In the genomic region with DNA sequence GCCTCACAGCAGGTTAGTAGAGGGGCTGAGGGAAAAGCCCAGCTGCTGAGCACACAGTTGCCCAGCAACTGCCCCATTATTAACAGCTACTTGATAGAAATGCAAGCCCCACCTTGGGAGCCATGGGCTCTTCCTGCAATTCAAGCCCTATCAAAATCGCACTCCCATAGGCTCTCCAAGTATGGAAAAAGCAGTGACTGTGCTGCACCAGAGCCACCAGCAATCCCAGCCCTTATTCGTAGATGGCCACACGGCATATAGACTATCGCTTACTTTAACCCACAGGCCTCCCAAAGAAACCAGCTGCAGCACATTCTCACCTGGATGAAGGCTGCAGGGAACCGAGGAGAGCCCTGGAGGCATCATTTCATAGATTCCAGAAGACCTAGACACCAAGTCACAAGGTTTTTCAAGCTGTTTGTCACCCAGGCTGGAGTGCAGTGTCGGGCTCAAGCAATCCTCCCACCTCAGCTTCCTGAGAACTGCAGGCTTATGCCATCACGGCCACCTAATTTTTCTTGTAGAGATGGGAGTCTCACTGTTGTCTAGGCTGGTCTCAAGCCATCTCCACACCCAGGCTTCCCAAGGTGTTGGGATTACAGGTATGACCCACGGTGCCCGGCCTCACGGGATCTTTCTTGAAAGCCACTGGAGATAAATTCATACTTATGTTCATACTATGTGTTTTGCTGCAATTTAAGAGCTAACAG, we compare ENCODE assay signal across 9 cellular contexts. TPM values are rescaled to one million over a fixed set of nuclear protein-coding genes. Genes with fewer than 3 reads are reported as not detected.
DNase-seq lines count a peak whose midpoint lies in the region; ATAC-seq and TF ChIP-seq lines count a peak whose summit lies in the region.
"Had no signal": no experiment of that assay in that cellular context is flagged by ENCODE, and none has a peak within 500 bp of the region (broad histone marks: within the 10 kb centered on the region; RNA-seq: fewer than 3 reads in every experiment).

No MANE protein-coding gene starts in this region.

- no peak overlapping the region for H3K4me3 Mint-ChIP-seq in CD8-positive, alpha-beta T cell

- no peaks in the 10 kb centered on the region for H3K9me3 Mint-ChIP-seq in CD8-positive, alpha-beta T cell

- no peak overlapping the region for H3K27ac ChIP-seq in CD8-positive, alpha-beta T cell (ENCODE audit: low read depth, low read length)
- H3K27ac ChIP-seq: SJCRH30 had no signal

- H3K4me1 Mint-ChIP-seq in CD8-positive, alpha-beta T cell (ENCODE audit: low read depth): peaks cover 17% of the 10 kb centered on the region

- no peaks in the 10 kb centered on the region for H3K27me3 ChIP-seq in CD8-positive, alpha-beta T cell (ENCODE audit: insufficient read depth, low read length)
- H3K27me3 ChIP-seq: SJCRH30 had no signal

- peaks cover 54% of the 10 kb centered on the region for H3K36me3 ChIP-seq in CD8-positive, alpha-beta T cell (ENCODE audit: insufficient read depth, low read length)

- intact Hi-C loops in CD8-positive, alpha-beta T cell (cut with DNase I, micrococcal nuclease): loop anchor here (1.0 to 5.0 kb wide), 8 partner anchors 10 to 628 kb away; no protein-coding TSS in a partner anchor
- intact Hi-C loops in left colon (cut with DNase I, micrococcal nuclease): no loop called here

- H3K4me3 ChIP-seq in CD8-positive, alpha-beta T cell (ENCODE audit: low read depth, low read length): no peak overlapping the region
- H3K4me3 ChIP-seq: SJCRH30 had no signal

- TF ChIP-seq CTCF in CD8-positive, alpha-beta T cell (IDR thresholded peaks at IDR 0.05): no peak
- no peak for TF ChIP-seq CTCF in GM13976 (IDR thresholded peaks at IDR 0.05; ENCODE audit: borderline replicate concordance, control extremely low read depth, extremely low read depth, insufficient read depth, missing control alignments)

- no peaks in the 10 kb centered on the region for H3K4me1 ChIP-seq in CD8-positive, alpha-beta T cell (ENCODE audit: insufficient read depth, low read length)
- H3K4me1 ChIP-seq: SJCRH30 had no signal

- peaks cover 60% of the 10 kb centered on the region for H3K36me3 Mint-ChIP-seq in CD8-positive, alpha-beta T cell

- POLR2A ChIA-PET in CD8-positive, alpha-beta T cell (lab: Charles Lee): interaction anchor here (1.1 to 5.3 kb wide), 3 partner anchors 10 to 358 kb away, joined by 3 to 60 read pairs (median 3); a partner anchor contains a TSS

- no peak for ATAC-seq in CD8-positive, alpha-beta T cell
- ATAC-seq in left colon (peak; percentile 25), HG03025 (IDR thresholded peaks at IDR 0.05; ENCODE audit: low FRiP score, unreplicated experiment) (no peak)

- no peak for DNase-seq in CD8-positive, alpha-beta T cell
- DNase-seq in HT1080 (ENCODE audit: low read depth): peak; percentile 27
- DNase-seq in activated CD8-positive, alpha-beta memory T cell treated with anti-CD3 and anti-CD28 coated beads, Interleukin-2, amount 50 U/mL, for 48 hours: peak; percentile 75
- no peak for DNase-seq in left colon
- DNase-seq in OCI-M1 (lab: John Stamatoyannopoulos, UW): no peak
- no peak for DNase-seq in GM13976 (ENCODE audit: low spot score)
- no peak for DNase-seq in SIG-M5 (lab: John Stamatoyannopoulos, UW)

- no peaks in the 10 kb centered on the region for H3K27me3 Mint-ChIP-seq in CD8-positive, alpha-beta T cell (ENCODE audit: low read depth)

- peak overlapping the region; percentile 79 for H3K27ac Mint-ChIP-seq in CD8-positive, alpha-beta T cell

- CTCF ChIA-PET in CD8-positive, alpha-beta T cell (lab: Charles Lee): interaction anchor here (0.7 to 5.3 kb wide), 14 partner anchors 9 to 350 kb away, joined by 3 to 47 read pairs (median 5); a partner anchor contains a TSS

- in situ Hi-C loops in GM13976 (cut with MboI; ENCODE audit: low sequenced_read_pairs, unreplicated experiment): no loop called here

- H3K9me3 ChIP-seq in CD8-positive, alpha-beta T cell (ENCODE audit: low read length): no peaks in the 10 kb centered on the region
- H3K9me3 ChIP-seq: SJCRH30 had no signal

RNA-seq across cellular contexts. Expression of a gene that starts 11.3 kb away (rescaled TPM):
- 100 to 1,000 TPM; 390 to 394 TPM for total RNA-seq in CD8-positive, alpha-beta T cell
- 278 and 358 TPM in 2 replicates for total RNA-seq in HT1080 (2014; rRNA removed; shearing (Covaris generic))
- 326 and 346 TPM in 2 replicates for polyA plus RNA-seq in HT1080 (2015; cell fraction: cytosol; rRNA removed)
- 326 and 458 TPM in 2 replicates for polyA plus RNA-seq in HT1080 (2015; cell fraction: nucleus; rRNA removed)
- total RNA-seq in left colon: 100 to 1,000 TPM; 229 to 335 TPM

RNA-seq across cellular contexts. Expression of a gene that starts 57.4 kb away (rescaled TPM):
- total RNA-seq in CD8-positive, alpha-beta T cell: 1 to 10 TPM; 2.7 to 3.4 TPM
- total RNA-seq in HT1080 (2014; rRNA removed; shearing (Covaris generic)): 0.14 TPM in 1 of 2 replicates, not detected in the other
- 0.16 and 0.20 TPM in 2 replicates for polyA plus RNA-seq in HT1080 (2015; cell fraction: cytosol; rRNA removed)
- 0.09 and 0.30 TPM in 2 replicates for polyA plus RNA-seq in HT1080 (2015; cell fraction: nucleus; rRNA removed)
- 100 to 1,000 TPM; 110 to 461 TPM for total RNA-seq in left colon

Comparison
In these comparisons a context has a peak if more than half of its experiments do, and no peak if none do; other contexts are left out.
1. DNase-seq: peak in HT1080 (single experiment) and activated CD8-positive, alpha-beta memory T cell treated with anti-CD3 and anti-CD28 coated beads, Interleukin-2, amount 50 U/mL, for 48 hours (single experiment); none in CD8-positive, alpha-beta T cell (0 of 7), left colon (0 of 2), OCI-M1 (single experiment), GM13976 (single experiment) and SIG-M5 (single experiment).
2. RNA of a gene that starts 57.4 kb away (total RNA-seq): 110 to 461 TPM in left colon; 2.7 to 3.4 TPM in CD8-positive, alpha-beta T cell and 0.14 TPM in HT1080; every median in the first group is over 10 times any median in the second.
3. intact Hi-C loops: an anchor here in CD8-positive, alpha-beta T cell (1.0 to 5.0 kb wide); none called in left colon.